19 cellular contexts compared by ENCODE assay signal in genomic region chr1:7650801-7651200, GRCh38.
DNase-seq lines count a peak whose midpoint lies in the region; ATAC-seq, FAIRE-seq and TF ChIP-seq lines count a peak whose summit lies in the region.
"Had no signal": no experiment of that assay in that cellular context is flagged by ENCODE, and none has a peak within 500 bp of the region (broad histone marks: within the 10 kb centered on the region; RNA-seq: fewer than 3 reads in every experiment).

No MANE protein-coding gene starts in this region.

- H3K56ac ChIP-seq in H1 (replicated peaks; ENCODE audit: insufficient read length, low read depth, low read length), result no peak overlapping the region

- H2AFZ ChIP-seq in H1 (ENCODE audit: low read length), result no peak overlapping the region

- 88% methylated on average over 11 of the region's 11 CpGs; no CpG with 5 or more reads in 1 of the 2 experiments for WGBS in H1 (ENCODE audit: extremely low coverage in 1 of 2, insufficient coverage in 1 of 2, insufficient read length in 1 of 2, insufficient replicate concordance in 2 of 2, low coverage in 1 of 2, low lambda C conversion rate in 2 of 2, missing lambda C conversion rate in 1 of 2), 2 experiments
- 25 to 59% methylated on average over 10 to 11 of the region's 11 CpGs for WGBS in thyroid gland, 2 donors

- TF ChIP-seq EP300 in H1 (IDR thresholded peaks at IDR 0.05; ENCODE audit: borderline replicate concordance in 1 of 2, low read depth in 2 of 2, low read length in 2 of 2), result no peak

- H3K27me3 ChIP-seq in H1 (replicated peaks in 1 of 4; ENCODE audit: control insufficient read depth in 3 of 4, extremely low read depth in 1 of 4, insufficient read depth in 3 of 4, low read length in 3 of 4) (no peaks in the 10 kb centered on the region), thyroid gland (no peaks in the 10 kb centered on the region)

- no peaks in the 10 kb centered on the region; the same call in 1 of the 2 replicates for H3K79me1 ChIP-seq in H1 (ENCODE audit: low read depth, low read length)

- POLR2A ChIA-PET in H1 (lab: Charles Lee; ENCODE audit: partially characterized antibody), result no interaction called here

- peak; percentile 39 for DNase-seq in Right ventricle myocardium inferior (ENCODE audit: missing footprints)
- DNase-seq in left ventricle myocardium superior, result no peak
- peak; percentile 29 for DNase-seq in NCI-H2029 treated with DMSO at 0.1 percent for 48 hours (lab: John Stamatoyannopoulos, UW)
- DNase-seq in H1 (ENCODE audit: low read depth in 1 of 2, low spot score in 2 of 2), result no peak
- DNase-seq in thyroid gland, result peak; percentile 44 to 59
- DNase-seq in activated T-cell treated with anti-CD3 and anti-CD28 coated beads, Interleukin-2, amount 50 U/mL, for 72 hours, result no peak
- DNase-seq in 8988T, result no peak
- DNase-seq: activated CD4-positive, alpha-beta T cell treated with anti-CD3 and anti-CD28 coated beads, Interleukin-2, amount 10 ng/mL, durations not matched to agents 24 days and 14 days; activated T-cell treated with anti-CD3 and anti-CD28 coated beads for 4 hours; foreskin melanocyte; MV-4-11; nucleus accumbens; T1000 had no signal

- H3K9me3 Mint-ChIP-seq in activated T-cell treated with anti-CD3 and anti-CD28 coated beads, Interleukin-2, amount 50 U/mL, for 72 hours, result peaks cover 0 to 2% of the 10 kb centered on the region in 2 donors
- H3K9me3 Mint-ChIP-seq: activated CD4-positive, alpha-beta T cell treated with anti-CD3 and anti-CD28 coated beads, Interleukin-2, amount 10 ng/mL, durations not matched to agents 24 days and 14 days; central memory CD8-positive, alpha-beta T cell; mesothelial cell of epicardium had no signal

- no peak overlapping the region for H2AK5ac ChIP-seq in H1 (ENCODE audit: low read depth, low read length)

- no peak overlapping the region for H3K4ac ChIP-seq in H1 (replicated peaks; ENCODE audit: insufficient read length, low read depth, low read length)

- no peak overlapping the region for H3K27ac ChIP-seq in H1 (ENCODE audit: low read depth, low read length)
- H3K27ac ChIP-seq in thyroid gland, result no peak overlapping the region
- H3K27ac ChIP-seq: tibial nerve had no signal

- H3K27ac Mint-ChIP-seq in activated T-cell treated with anti-CD3 and anti-CD28 coated beads, Interleukin-2, amount 50 U/mL, for 72 hours, result no peak overlapping the region
- H3K27ac Mint-ChIP-seq: activated CD4-positive, alpha-beta T cell treated with anti-CD3 and anti-CD28 coated beads, Interleukin-2, amount 10 ng/mL, durations not matched to agents 24 days and 14 days; mesothelial cell of epicardium had no signal

- no peak overlapping the region for H2BK20ac ChIP-seq in H1 (ENCODE audit: low read length)

- no peak overlapping the region for H3K4me3 ChIP-seq in H1 (ENCODE audit: extremely low read depth in 1 of 4, insufficient read depth in 2 of 4, low read depth in 3 of 4, low read length in 4 of 4)
- H3K4me3 ChIP-seq in thyroid gland (replicated peaks in 1 of 3), result no peak overlapping the region
- H3K4me3 ChIP-seq: tibial nerve had no signal

- TF ChIP-seq POLR2A in H1 (IDR thresholded peaks at IDR 0.05; ENCODE audit: control extremely low read depth in 1 of 2, low read depth in 2 of 2, low read length in 2 of 2) (no peak), thyroid gland (IDR thresholded peaks at IDR 0.05) (no peak)

- FAIRE-seq in H1 (lab: Jason Lieb, UNC), result no peak
- FAIRE-seq: GM18507, H54 had no signal

- no peak overlapping the region for H3K9ac ChIP-seq in H1 (replicated peaks in 1 of 4; ENCODE audit: extremely low read depth in 1 of 4, low read depth in 3 of 4, low read length in 3 of 4)

- H2BK120ac ChIP-seq in H1 (replicated peaks; ENCODE audit: low read depth, low read length), result no peak overlapping the region

- H2BK5ac ChIP-seq in H1 (ENCODE audit: low read depth, low read length), result no peak overlapping the region

- H4K5ac ChIP-seq in H1 (ENCODE audit: insufficient read length, low read depth, low read length), result no peak overlapping the region

- no peak for TF ChIP-seq CTCF in H1 (IDR thresholded peaks at IDR 0.05; ENCODE audit: control extremely low read depth in 1 of 3, insufficient read depth in 1 of 3, low read depth in 1 of 3, low read length in 3 of 3)
- no peak for TF ChIP-seq CTCF in thyroid gland (IDR thresholded peaks at IDR 0.05)

- intact Hi-C loops in Right ventricle myocardium inferior (cut with DNase I) (no loop called here), left ventricle myocardium superior (cut with micrococcal nuclease) (no loop called here), thyroid gland (cut with DNase I) (no loop called here)

- H2BK12ac ChIP-seq in H1 (ENCODE audit: low read depth, low read length), result no peak overlapping the region

- no peak overlapping the region for H4K91ac ChIP-seq in H1 (replicated peaks; ENCODE audit: insufficient read length, low read length)

- no peak overlapping the region for H4K8ac ChIP-seq in H1 (ENCODE audit: extremely low read depth, insufficient read depth, low read length)

- no peak overlapping the region for H3K4me3 Mint-ChIP-seq in activated T-cell treated with anti-CD3 and anti-CD28 coated beads, Interleukin-2, amount 50 U/mL, for 72 hours
- H3K4me3 Mint-ChIP-seq: activated CD4-positive, alpha-beta T cell treated with anti-CD3 and anti-CD28 coated beads, Interleukin-2, amount 10 ng/mL, durations not matched to agents 24 days and 14 days; central memory CD8-positive, alpha-beta T cell; mesothelial cell of epicardium had no signal

- H3K9me3 ChIP-seq in H1 (ENCODE audit: insufficient read depth in 2 of 2, low read depth in 1 of 2, low read length in 1 of 2) (no peaks in the 10 kb centered on the region), thyroid gland (no peaks in the 10 kb centered on the region)
- H3K9me3 ChIP-seq: tibial nerve had no signal

- H4K20me1 ChIP-seq in H1 (replicated peaks in 1 of 2; ENCODE audit: control insufficient read depth in 1 of 2, insufficient read depth in 2 of 2, low read length in 2 of 2), result peaks cover 0 to 12% of the 10 kb centered on the region in 2 experiments

- H3K4me2 ChIP-seq in H1 (ENCODE audit: insufficient read depth in 1 of 2, low read depth in 2 of 2, low read length in 2 of 2), result no peak overlapping the region

- no peak overlapping the region for H3K23ac ChIP-seq in H1 (ENCODE audit: insufficient read length)

- H3K36me3 ChIP-seq in H1 (ENCODE audit: control insufficient read depth in 2 of 4, insufficient read depth in 4 of 4, low read length in 3 of 4), result no peaks in the 10 kb centered on the region
- no peaks in the 10 kb centered on the region for H3K36me3 ChIP-seq in thyroid gland
- H3K36me3 ChIP-seq: tibial nerve had no signal

- H3K14ac ChIP-seq in H1 (ENCODE audit: insufficient read length), result no peak overlapping the region

- no peak for TF ChIP-seq RAD21 in H1 (IDR thresholded peaks at IDR 0.05 in 1 of 2, conservative IDR thresholded peaks at IDR 0.05 in 1 of 2; ENCODE audit: low read depth in 2 of 2, low read length in 2 of 2)

- no peaks in the 10 kb centered on the region for H3K79me2 ChIP-seq in H1 (ENCODE audit: control insufficient read depth in 1 of 2, insufficient read depth in 2 of 2, low read length in 2 of 2)

- no peak overlapping the region for H3K18ac ChIP-seq in H1 (ENCODE audit: extremely low read depth, low read length)

- CTCF ChIA-PET in H1 (lab: Charles Lee; ENCODE audit: partially characterized antibody), result interaction anchor here (0.9 to 8.4 kb wide), 3 partner anchors 8 to 17 kb away, joined by 3 to 60 read pairs (median 4); no protein-coding TSS in a partner anchor

- no peak overlapping the region for H2BK15ac ChIP-seq in H1 (ENCODE audit: low read length)

- H3K36me3 Mint-ChIP-seq in activated T-cell treated with anti-CD3 and anti-CD28 coated beads, Interleukin-2, amount 50 U/mL, for 72 hours (ENCODE audit: insufficient read depth in 2 of 2), result no peaks in the 10 kb centered on the region
- H3K36me3 Mint-ChIP-seq: mesothelial cell of epicardium had no signal

- no peaks in the 10 kb centered on the region for H3K27me3 Mint-ChIP-seq in activated T-cell treated with anti-CD3 and anti-CD28 coated beads, Interleukin-2, amount 50 U/mL, for 72 hours (ENCODE audit: low read depth)
- H3K27me3 Mint-ChIP-seq: activated CD4-positive, alpha-beta T cell treated with anti-CD3 and anti-CD28 coated beads, Interleukin-2, amount 10 ng/mL, durations not matched to agents 24 days and 14 days; central memory CD8-positive, alpha-beta T cell had no signal

- H3K4me1 ChIP-seq in H1 (replicated peaks in 1 of 4; ENCODE audit: control insufficient read depth in 3 of 4, insufficient read depth in 4 of 4, low read length in 3 of 4) (peaks cover 0 to 4% (median 0%) of the 10 kb centered on the region in 4 experiments; a peak in 2 of 7 replicates), thyroid gland (peaks cover under 1 to 21% of the 10 kb centered on the region in 2 donors)

- H3K23me2 ChIP-seq in H1 (ENCODE audit: low read depth, low read length), result peaks cover 13% of the 10 kb centered on the region; the same call in 1 of the 2 replicates

- ATAC-seq in Right ventricle myocardium inferior, result no peak
- no peak for ATAC-seq in left ventricle myocardium superior
- ATAC-seq in activated T-cell treated with anti-CD3 and anti-CD28 coated beads, Interleukin-2, amount 50 U/mL, for 72 hours (replicated peaks in 1 of 2), result no peak
- ATAC-seq in GM18520 (IDR thresholded peaks at IDR 0.05; ENCODE audit: unreplicated experiment), result no peak

- no peaks in the 10 kb centered on the region for H3K4me1 Mint-ChIP-seq in activated T-cell treated with anti-CD3 and anti-CD28 coated beads, Interleukin-2, amount 50 U/mL, for 72 hours (ENCODE audit: low read depth)
- H3K4me1 Mint-ChIP-seq: activated CD4-positive, alpha-beta T cell treated with anti-CD3 and anti-CD28 coated beads, Interleukin-2, amount 10 ng/mL, durations not matched to agents 24 days and 14 days; central memory CD8-positive, alpha-beta T cell; mesothelial cell of epicardium had no signal

TF ChIP-seq in H1, 55 proteins besides CTCF, POLR2A, EP300 and RAD21:
- TF ChIP-seq EZH2 (IDR thresholded peaks at IDR 0.05; ENCODE audit: low read depth, low read length, severe bottlenecking), result no peak
- peak; percentile 52; the same call in 1 of the 2 replicates for TF ChIP-seq MAX (IDR thresholded peaks at IDR 0.05)
- peak; percentile 45 for TF ChIP-seq E2F6 (IDR thresholded peaks at IDR 0.05)
- TF ChIP-seq CREB1 (IDR thresholded peaks at IDR 0.05), result no peak
- TF ChIP-seq YY1 (IDR thresholded peaks at IDR 0.05; ENCODE audit: low read depth, low read length), result 0 out of 2 replicates have a peak, but pooled peaks have one; percentile 15

Comparison
In these comparisons a context has a peak if more than half of its experiments do, and no peak if none do; other contexts are left out.
1. DNase-seq: peak in Right ventricle myocardium inferior (single experiment), NCI-H2029 treated with DMSO at 0.1 percent for 48 hours (single experiment) and thyroid gland (2 of 2); none in left ventricle myocardium superior (single experiment), H1 (0 of 2), activated T-cell treated with anti-CD3 and anti-CD28 coated beads, Interleukin-2, amount 50 U/mL, for 72 hours (0 of 2) and 8988T (single experiment).